Comparison of ENCODE assay signal across 12 cellular contexts in the genomic region with DNA sequence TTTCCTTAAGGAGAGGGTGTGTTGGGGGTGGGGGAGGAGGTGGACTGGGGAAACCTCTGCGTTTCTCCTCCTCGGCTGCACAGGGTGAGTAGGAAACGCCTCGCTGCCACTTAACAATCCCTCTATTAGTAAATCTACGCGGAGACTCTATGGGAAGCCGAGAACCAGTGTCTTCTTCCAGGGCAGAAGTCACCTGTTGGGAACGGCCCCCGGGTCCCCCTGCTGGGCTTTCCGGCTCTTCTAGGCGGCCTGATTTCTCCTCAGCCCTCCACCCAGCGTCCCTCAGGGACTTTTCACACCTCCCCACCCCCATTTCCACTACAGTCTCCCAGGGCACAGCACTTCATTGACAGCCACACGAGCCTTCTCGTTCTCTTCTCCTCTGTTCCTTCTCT. TPM values are rescaled to one million over a fixed set of nuclear protein-coding genes. Genes with fewer than 3 reads are reported as not detected.
DNase-seq lines count a peak whose midpoint lies in the region; FAIRE-seq and TF ChIP-seq lines count a peak whose summit lies in the region.
"Had no signal": no experiment of that assay in that cellular context is flagged by ENCODE, and none has a peak within 500 bp of the region (broad histone marks: within the 10 kb centered on the region; RNA-seq: fewer than 3 reads in every experiment).

No MANE protein-coding gene starts in this region.

- DNase-seq in NCI-H345 (lab: John Stamatoyannopoulos, UW) (peak; percentile 14), NCI-H345 treated with DMSO at 0.1 percent for 48 hours (lab: John Stamatoyannopoulos, UW; ENCODE audit: unreplicated experiment) (no peak), NCI-H146 treated with DMSO at 0.1 percent for 48 hours (lab: John Stamatoyannopoulos, UW; ENCODE audit: unreplicated experiment) (peak; percentile 25), astrocyte (ENCODE audit: low read depth) (no peak), osteoblast (ENCODE audit: insufficient read length, low spot score, missing footprints) (peak; percentile 56), NCI-H226 (no peak), ovary (no peak), SIG-M5 treated with dmso at 0.1 percent for 504 hours (lab: John Stamatoyannopoulos, UW; ENCODE audit: unreplicated experiment) (no peak)
- DNase-seq: NCI-H774 had no signal

- H3K4me1 Mint-ChIP-seq in astrocyte (ENCODE audit: low read depth, unreplicated experiment) = peaks cover 9% of the 10 kb centered on the region

- TF ChIP-seq EP300 in ovary (IDR thresholded peaks at IDR 0.05) = no peak

- H3K9ac ChIP-seq in astrocyte (ENCODE audit: low read length) = no peak overlapping the region

- H3K36me3 ChIP-seq in astrocyte (ENCODE audit: insufficient read depth, low read length) (no peaks in the 10 kb centered on the region), osteoblast (ENCODE audit: insufficient read depth, low read length) (no peaks in the 10 kb centered on the region), ovary (no peaks in the 10 kb centered on the region)
- H3K36me3 ChIP-seq: thoracic aorta had no signal

- H3K4me3 Mint-ChIP-seq in astrocyte (ENCODE audit: unreplicated experiment) = peak overlapping the region; percentile 29

- peaks cover 73% of the 10 kb centered on the region for H3K27me3 Mint-ChIP-seq in astrocyte (ENCODE audit: low read depth, unreplicated experiment)

- H3K27me3 ChIP-seq in astrocyte (ENCODE audit: insufficient read depth, low read length) (peaks cover 96% of the 10 kb centered on the region), osteoblast (ENCODE audit: insufficient read depth, low read length) (peaks cover 97% of the 10 kb centered on the region), ovary (peaks cover 8% of the 10 kb centered on the region)

- H3K36me3 Mint-ChIP-seq in astrocyte (ENCODE audit: low read depth, unreplicated experiment) = peaks cover 2% of the 10 kb centered on the region

- no peak for TF ChIP-seq POLR2A in ovary (IDR thresholded peaks at IDR 0.05)

- H3K79me2 ChIP-seq in astrocyte (ENCODE audit: insufficient read depth, low read length) (no peaks in the 10 kb centered on the region), osteoblast (ENCODE audit: insufficient read depth, low read length) (no peaks in the 10 kb centered on the region)

- H3K9me3 ChIP-seq in astrocyte (ENCODE audit: insufficient read depth, low read depth, low read length) = peaks cover 2% of the 10 kb centered on the region
- no peaks in the 10 kb centered on the region for H3K9me3 ChIP-seq in osteoblast (ENCODE audit: low read depth, low read length)
- no peaks in the 10 kb centered on the region for H3K9me3 ChIP-seq in ovary
- H3K9me3 ChIP-seq: thoracic aorta had no signal

- H2AFZ ChIP-seq in astrocyte (ENCODE audit: low read depth, low read length) (no peak overlapping the region), osteoblast (ENCODE audit: low read length) (no peak overlapping the region)

- TF ChIP-seq CTCF in astrocyte (IDR thresholded peaks at IDR 0.05; ENCODE audit: insufficient read depth, low read depth, low read length) (no peak), osteoblast (IDR thresholded peaks at IDR 0.05; ENCODE audit: extremely low read depth, low read depth, low read length) (no peak), ovary (IDR thresholded peaks at IDR 0.05) (no peak)

- peak overlapping the region; percentile 58 for H3K27ac Mint-ChIP-seq in astrocyte (ENCODE audit: unreplicated experiment)

- H3K9me3 Mint-ChIP-seq in astrocyte (ENCODE audit: unreplicated experiment) = peaks cover 12% of the 10 kb centered on the region

- no peak overlapping the region for H3K27ac ChIP-seq in astrocyte (ENCODE audit: low read depth, low read length)
- no peak overlapping the region for H3K27ac ChIP-seq in osteoblast (ENCODE audit: low read depth, low read length)
- no peak overlapping the region for H3K27ac ChIP-seq in ovary
- H3K27ac ChIP-seq: thoracic aorta had no signal

- H3K4me3 ChIP-seq in astrocyte (ENCODE audit: insufficient read depth, low read depth, low read length) (no peak overlapping the region), osteoblast (ENCODE audit: insufficient read depth, low read length) (no peak overlapping the region), ovary (no peak overlapping the region)
- H3K4me3 ChIP-seq: thoracic aorta had no signal

- WGBS in ovary, 3 donors = 6 to 12% (median 11%) methylated on average over 14 of the region's 14 CpGs

- H3K4me2 ChIP-seq in astrocyte (ENCODE audit: low read length) = peak overlapping the region; percentile 21
- no peak overlapping the region for H3K4me2 ChIP-seq in osteoblast (ENCODE audit: insufficient read depth, low read length)

- no peak for FAIRE-seq in astrocyte (lab: Jason Lieb, UNC)
- FAIRE-seq: TTC549 had no signal

- H4K20me1 ChIP-seq in astrocyte (ENCODE audit: insufficient read depth, low read length) (peaks cover 36% of the 10 kb centered on the region), osteoblast (ENCODE audit: insufficient read depth, low read length) (no peaks in the 10 kb centered on the region)

- intact Hi-C loops in ovary (cut with DNase I) = loop anchor here in 1 of 4 donors (10.0 kb wide), 1 partner anchor 1772 kb away; the partner anchor contains the start of gene HOXD11

- H3K4me1 ChIP-seq in astrocyte (ENCODE audit: insufficient read depth, low read length) = peaks cover 8% of the 10 kb centered on the region
- H3K4me1 ChIP-seq in osteoblast (ENCODE audit: insufficient read depth, low read length) = peaks cover 5% of the 10 kb centered on the region
- peaks cover 11% of the 10 kb centered on the region for H3K4me1 ChIP-seq in ovary (ENCODE audit: insufficient read depth)

RNA-seq across cellular contexts. Expression of gene SP9, which starts 2.1 kb away (rescaled TPM):
- total RNA-seq in astrocyte (not detected in 2 replicates), osteoblast (not detected in 2 replicates), ovary (not detected)
- not detected for polyA plus RNA-seq in ovary
- total RNA-seq: mesenteric fat pad, thoracic aorta had no signal

Comparison
In these comparisons a context has a peak if more than half of its experiments do, and no peak if none do; other contexts are left out.
1. DNase-seq: peak in NCI-H345 (single experiment), NCI-H146 treated with DMSO at 0.1 percent for 48 hours (single experiment) and osteoblast (single experiment); none in NCI-H345 treated with DMSO at 0.1 percent for 48 hours (single experiment), astrocyte (single experiment), NCI-H226 (single experiment), ovary (0 of 5) and SIG-M5 treated with dmso at 0.1 percent for 504 hours (single experiment).